Comparison of ENCODE assay signal across 8 cellular contexts in the genomic region with DNA sequence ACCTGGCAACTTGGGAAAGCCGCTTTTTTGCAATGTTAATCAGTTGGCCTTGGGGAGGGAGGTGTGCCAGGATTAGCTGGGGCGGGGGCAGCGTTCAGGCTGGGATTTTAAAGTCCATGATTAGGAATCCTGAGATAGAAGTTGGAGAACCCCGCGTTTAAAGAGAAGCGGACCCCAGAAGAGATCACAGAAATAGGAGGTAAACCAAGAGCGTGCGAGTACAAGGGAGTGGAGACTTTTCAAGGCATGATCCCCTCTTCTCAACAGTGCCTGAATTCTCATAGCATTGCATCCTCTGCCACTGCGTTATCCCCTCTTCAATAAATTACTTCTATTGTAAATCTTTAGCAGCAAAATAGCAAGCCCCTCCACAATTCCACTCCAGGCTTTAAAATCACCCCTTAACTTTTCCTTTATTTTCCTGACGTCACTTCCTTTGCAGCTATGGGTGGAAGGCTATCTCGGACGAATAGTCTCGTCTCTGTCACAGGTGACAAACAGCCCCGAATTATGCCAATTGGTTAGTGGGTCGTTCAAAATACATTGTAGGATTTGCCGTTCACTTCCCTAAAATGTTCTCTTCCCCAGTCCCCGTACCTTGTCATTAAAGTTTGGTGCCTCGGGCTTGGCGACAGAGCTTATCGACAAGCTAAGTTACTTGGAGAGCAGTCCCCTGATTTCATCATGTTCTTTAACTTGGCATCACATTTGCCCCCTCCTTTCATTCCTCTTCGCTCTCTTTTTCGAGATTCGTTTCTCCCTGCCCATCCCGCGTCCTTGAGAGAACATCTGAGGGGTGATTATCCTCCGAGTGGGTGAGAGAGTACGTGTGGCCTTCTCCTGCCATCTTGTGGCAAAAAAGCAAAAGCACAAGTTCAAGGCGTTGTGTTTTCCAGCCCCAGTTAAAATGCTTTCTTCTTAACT. TPM values are rescaled to one million over a fixed set of nuclear protein-coding genes. Genes with fewer than 3 reads are reported as not detected.
DNase-seq lines count a peak whose midpoint lies in the region; ATAC-seq and TF ChIP-seq lines count a peak whose summit lies in the region.

No MANE protein-coding gene starts in this region.

- no peaks in the 10 kb centered on the region for H3K27me3 ChIP-seq in neuron (ENCODE audit: insufficient read depth, low read length)
- H3K27me3 ChIP-seq in vagina, result no peaks in the 10 kb centered on the region

- peak overlapping the region; percentile 75 for H3K4me3 ChIP-seq in neuron (ENCODE audit: low read length)
- H3K4me3 ChIP-seq in vagina, result peak overlapping the region; percentile 64 to 66

- ATAC-seq in GM18867 (IDR thresholded peaks at IDR 0.05; ENCODE audit: unreplicated experiment), result no peak

- peak; percentile 63 to 77 (median 72) for TF ChIP-seq CTCF in vagina (IDR thresholded peaks at IDR 0.05)

- no peaks in the 10 kb centered on the region for H3K9me3 ChIP-seq in neuron (ENCODE audit: low read length)
- H3K9me3 ChIP-seq in vagina, result no peaks in the 10 kb centered on the region

- H2AFZ ChIP-seq in neuron (ENCODE audit: low read depth, low read length), result peak overlapping the region; percentile 65

- H3K4me1 ChIP-seq in neuron (ENCODE audit: insufficient read depth, low read length), result peaks cover 13% of the 10 kb centered on the region
- peaks cover 36% of the 10 kb centered on the region for H3K4me1 ChIP-seq in vagina

- intact Hi-C loops in vagina (cut with DNase I), result no loop called here

- H3K27ac ChIP-seq in vagina, result peak overlapping the region; percentile 91

- no peaks in the 10 kb centered on the region for H3K36me3 ChIP-seq in neuron (ENCODE audit: insufficient read depth, low read length)
- no peaks in the 10 kb centered on the region for H3K36me3 ChIP-seq in vagina

- no peak for TF ChIP-seq POLR2A in vagina (IDR thresholded peaks at IDR 0.05)

- peak; percentile 73 for DNase-seq in GDM1 (lab: John Stamatoyannopoulos, UW)
- DNase-seq in LoVo (ENCODE audit: low spot score), result peak; percentile 83
- peak; percentile 86 for DNase-seq in RPMI7951 (ENCODE audit: low read depth)
- peak; percentile 52 for DNase-seq in activated naive CD4-positive, alpha-beta T cell treated with anti-CD3 and anti-CD28 coated beads, Interleukin-2, amount 50 U/mL, for 16 hours
- DNase-seq in germinal center (ENCODE audit: low spot score), result peak; percentile 77
- DNase-seq in vagina (ENCODE audit: extremely low spot score in 2 of 2), result peak in 1 of 2 donors; percentile 89

RNA-seq across cellular contexts. Expression of gene OR2B2, which starts 17.1 kb away (rescaled TPM):
- not detected in 2 replicates for total RNA-seq in RPMI7951 (2014; rRNA removed; shearing (Covaris generic))
- not detected for total RNA-seq in vagina
